In genomic region chr2:63093512-63093911, GRCh38 we compare ENCODE assay signal across 27 cellular contexts. TPM values are rescaled to one million over a fixed set of nuclear protein-coding genes. Genes with fewer than 3 reads are reported as not detected.
"Had no signal": no experiment of that assay in that cellular context is flagged by ENCODE, and none has a peak within 500 bp of the region (broad histone marks: within the 10 kb centered on the region; RNA-seq: fewer than 3 reads in every experiment).

No MANE protein-coding gene starts in this region.

- DNase-seq: colonic mucosa; effector CD8-positive, alpha-beta T cell; endodermal cell; foreskin fibroblast; gastrocnemius medialis; head of caudate nucleus; left cardiac atrium; left lung; mesenchymal stem cell; mucosa of descending colon; naive B cell; nucleus accumbens; right cardiac atrium; spleen; stimulated activated CD4-positive, alpha-beta T cell treated with anti-CD3 and anti-CD28 coated beads, Interleukin-2, amount 100 ng/mL, for 48 hours; stimulated activated naive B cell treated with anti-CD40 and anti-IgM and Interleukin-4, amounts not matched to agents 10 μg/mL and 1 μg/mL and 100 μg/mL, for 72 hours; upper lobe of right lung had no signal

- FAIRE-seq: islet of Langerhans had no signal

- H3K36me3 ChIP-seq: colonic mucosa, gastrocnemius medialis, left lung, prostate gland, spleen, thoracic aorta, tibial nerve, upper lobe of right lung had no signal

- H3K27ac ChIP-seq: colonic mucosa, epithelial cell of prostate, gastrocnemius medialis, left lung, prostate gland, skin epidermis, spleen, thoracic aorta, tibial nerve, upper lobe of right lung had no signal

- H3K27me3 ChIP-seq: colonic mucosa, gastrocnemius medialis, left lung, spleen, tibial nerve, upper lobe of right lung had no signal

- H3K9me3 ChIP-seq: colonic mucosa, gastrocnemius medialis, left lung, mucosa of descending colon, prostate gland, spleen, thoracic aorta, tibial nerve, upper lobe of right lung had no signal

- H3K4me3 ChIP-seq: colonic mucosa, gastrocnemius medialis, left lung, mucosa of descending colon, prostate gland, skin epidermis, spleen, thoracic aorta, tibial nerve, upper lobe of right lung had no signal

- H3K4me1 ChIP-seq: colonic mucosa, gastrocnemius medialis, left lung, prostate gland, spleen, tibial nerve, upper lobe of right lung had no signal

RNA-seq across cellular contexts. Expression of gene OTX1, which starts 42.9 kb away (rescaled TPM):
- total RNA-seq: colonic mucosa, gastrocnemius medialis, glomerular endothelial cell, kidney epithelial cell, left cardiac atrium, lung microvascular endothelial cell, osteocyte, right cardiac atrium, thoracic aorta, tibial nerve, upper lobe of right lung had no signal
